In the genomic region with DNA sequence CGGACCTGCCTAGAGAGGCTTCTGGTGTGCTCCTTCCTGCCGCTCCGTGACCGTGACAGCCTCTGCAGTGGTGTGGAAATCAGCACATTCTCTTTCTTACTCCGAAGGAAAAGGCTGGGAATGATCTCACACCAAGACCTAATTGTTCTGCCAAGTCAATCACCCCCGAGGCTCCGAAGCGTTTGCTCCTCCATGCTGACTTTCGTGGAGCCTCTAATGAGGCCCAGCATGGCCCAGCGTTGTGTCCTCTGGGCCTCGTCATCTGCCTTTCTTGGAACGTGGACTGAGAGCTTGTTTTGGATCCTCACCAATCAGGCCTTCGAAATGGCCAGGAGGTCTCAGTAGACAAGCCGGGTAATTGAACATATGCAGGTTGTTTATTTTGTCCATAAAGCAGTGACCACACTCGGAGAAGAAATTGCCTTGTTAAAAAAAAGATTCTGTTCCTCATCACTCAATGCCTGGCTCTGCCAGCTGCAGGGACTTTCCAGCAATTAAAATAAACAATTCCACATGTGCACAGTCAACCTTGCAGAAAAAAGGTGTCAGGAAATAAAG, we compare ENCODE assay signal across 13 cellular contexts.
DNase-seq lines count a peak whose midpoint lies in the region; ATAC-seq and TF ChIP-seq lines count a peak whose summit lies in the region.
"Had no signal": no experiment of that assay in that cellular context is flagged by ENCODE, and none has a peak within 500 bp of the region (broad histone marks: within the 10 kb centered on the region; RNA-seq: fewer than 3 reads in every experiment).

No MANE protein-coding gene starts in this region.

- DNase-seq in COLO668 (lab: John Stamatoyannopoulos, UW; ENCODE audit: unreplicated experiment) (peak; percentile 39), heart left ventricle (peak in 2 of 5 donors; percentile 10 to 62), renal cortical epithelial cell (ENCODE audit: low read depth) (peak; percentile 75), RKO (ENCODE audit: low spot score) (no peak)
- DNase-seq in activated CD4-positive, alpha-beta T cell treated with anti-CD3 and anti-CD28 coated beads for 48 hours = no peak
- no peak for DNase-seq in stimulated activated CD4-positive, alpha-beta T cell treated with anti-CD3 and anti-CD28 coated beads, Interleukin-15, amount 100 ng/mL, for 24 hours
- DNase-seq: activated CD4-positive, alpha-beta T cell treated with anti-CD3 and anti-CD28 coated beads, Interleukin-2, amount 50 U/mL, for 48 hours; NCI-H2081; SIG-M5 had no signal

- no peaks in the 10 kb centered on the region for H3K27me3 ChIP-seq in heart left ventricle

- 45 to 65% (median 57%) methylated on average over 15 of the region's 15 CpGs for WGBS in heart left ventricle, 4 donors

- peaks cover 0 to 15% (median 0%) of the 10 kb centered on the region in 12 donors for H3K4me1 ChIP-seq in heart left ventricle

- no peak overlapping the region for H3K4me3 ChIP-seq in heart left ventricle

- no peaks in the 10 kb centered on the region for H3K36me3 ChIP-seq in heart left ventricle

- intact Hi-C loops in heart left ventricle (cut with DNase I) = no loop called here

- no peak for TF ChIP-seq POLR2A in heart left ventricle (IDR thresholded peaks at IDR 0.05)

- TF ChIP-seq CTCF in heart left ventricle (IDR thresholded peaks at IDR 0.05) = no peak

- peak overlapping the region in 1 of 12 donors; percentile 77 for H3K27ac ChIP-seq in heart left ventricle

- ATAC-seq in SK-N-SH treated with all-trans-retinoic acid at 6 μM for 48 hours (peak; percentile 73), heart left ventricle (peak in 3 of 4 donors; percentile 59 to 71 (median 61)), GM21447 (IDR thresholded peaks at IDR 0.05; ENCODE audit: unreplicated experiment) (no peak)
- ATAC-seq: HCT116; natural killer cell treated with Interleukin-12 subunit alpha and Interleukin-12 subunit beta and Interleukin-15 and Interleukin-18, amount 100 ng/mL, for 72 hours had no signal

- no peaks in the 10 kb centered on the region for H3K9me3 ChIP-seq in heart left ventricle

TF ChIP-seq in SK-N-SH treated with all-trans-retinoic acid at 6 μM for 48 hours, 23 proteins besides CTCF, POLR2A, EP300 and RAD21:
- TF ChIP-seq, protein P1, sequence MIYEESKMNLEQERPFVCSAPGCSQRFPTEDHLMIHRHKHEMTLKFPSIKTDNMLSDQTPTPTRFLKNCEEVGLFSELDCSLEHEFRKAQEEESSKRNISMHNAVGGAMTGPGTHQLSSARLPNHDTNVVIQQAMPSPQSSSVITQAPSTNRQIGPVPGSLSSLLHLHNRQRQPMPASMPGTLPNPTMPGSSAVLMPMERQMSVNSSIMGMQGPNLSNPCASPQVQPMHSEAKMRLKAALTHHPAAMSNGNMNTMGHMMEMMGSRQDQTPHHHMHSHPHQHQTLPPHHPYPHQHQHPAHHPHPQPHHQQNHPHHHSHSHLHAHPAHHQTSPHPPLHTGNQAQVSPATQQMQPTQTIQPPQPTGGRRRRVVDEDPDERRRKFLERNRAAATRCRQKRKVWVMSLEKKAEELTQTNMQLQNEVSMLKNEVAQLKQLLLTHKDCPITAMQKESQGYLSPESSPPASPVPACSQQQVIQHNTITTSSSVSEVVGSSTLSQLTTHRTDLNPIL (CRISPR knock-in tag; IDR thresholded peaks at IDR 0.05; ENCODE audit: low read depth) = no peak
- peak; percentile 57; the same call in 1 of the 2 replicates for TF ChIP-seq TCF4 (CRISPR knock-in tag; IDR thresholded peaks at IDR 0.05; ENCODE audit: borderline replicate concordance)
- TF ChIP-seq, protein P2, sequence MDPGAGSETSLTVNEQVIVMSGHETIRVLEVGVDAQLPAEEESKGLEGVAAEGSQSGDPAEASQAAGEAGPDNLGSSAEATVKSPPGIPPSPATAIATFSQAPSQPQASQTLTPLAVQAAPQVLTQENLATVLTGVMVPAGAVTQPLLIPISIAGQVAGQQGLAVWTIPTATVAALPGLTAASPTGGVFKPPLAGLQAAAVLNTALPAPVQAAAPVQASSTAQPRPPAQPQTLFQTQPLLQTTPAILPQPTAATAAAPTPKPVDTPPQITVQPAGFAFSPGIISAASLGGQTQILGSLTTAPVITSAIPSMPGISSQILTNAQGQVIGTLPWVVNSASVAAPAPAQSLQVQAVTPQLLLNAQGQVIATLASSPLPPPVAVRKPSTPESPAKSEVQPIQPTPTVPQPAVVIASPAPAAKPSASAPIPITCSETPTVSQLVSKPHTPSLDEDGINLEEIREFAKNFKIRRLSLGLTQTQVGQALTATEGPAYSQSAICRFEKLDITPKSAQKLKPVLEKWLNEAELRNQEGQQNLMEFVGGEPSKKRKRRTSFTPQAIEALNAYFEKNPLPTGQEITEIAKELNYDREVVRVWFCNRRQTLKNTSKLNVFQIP (CRISPR knock-in tag; IDR thresholded peaks at IDR 0.05; ENCODE audit: borderline replicate concordance, low read depth) = no peak
- TF ChIP-seq TOX (CRISPR knock-in tag; IDR thresholded peaks at IDR 0.05; ENCODE audit: borderline replicate concordance) = no peak
- no peak for TF ChIP-seq ISL1 (CRISPR knock-in tag; IDR thresholded peaks at IDR 0.05)
- no peak for TF ChIP-seq ZC3H10 (CRISPR knock-in tag; IDR thresholded peaks at IDR 0.05)
TF ChIP-seq in SK-N-SH treated with all-trans-retinoic acid at 6 μM for 48 hours: peak in this region for 1.

Comparison
In these comparisons a context has a peak if more than half of its experiments do, and no peak if none do; other contexts are left out.
1. DNase-seq: peak in COLO668 (single experiment) and renal cortical epithelial cell (single experiment); none in RKO (single experiment), activated CD4-positive, alpha-beta T cell treated with anti-CD3 and anti-CD28 coated beads for 48 hours (single experiment) and stimulated activated CD4-positive, alpha-beta T cell treated with anti-CD3 and anti-CD28 coated beads, Interleukin-15, amount 100 ng/mL, for 24 hours (single experiment).